In the genomic region with DNA sequence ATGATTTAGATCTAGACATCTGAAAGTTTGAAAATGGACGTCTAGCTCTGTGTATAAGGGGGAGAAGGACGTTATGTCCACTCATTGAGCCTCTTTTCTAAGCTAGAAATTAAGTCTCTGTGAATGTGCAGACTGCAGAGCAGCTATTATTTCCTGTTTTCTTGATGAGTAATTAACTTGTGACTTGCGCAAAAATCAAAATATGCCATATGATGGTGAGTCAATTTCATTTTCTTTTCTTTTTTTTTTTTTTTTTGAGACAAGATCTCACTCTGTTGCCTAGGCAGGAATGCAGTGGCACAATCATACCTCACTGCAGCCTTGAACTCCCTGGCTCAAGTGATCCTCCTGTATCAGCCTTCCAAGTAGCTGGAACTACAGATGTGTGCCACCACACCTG, we compare ENCODE assay signal across 12 cellular contexts. TPM values are rescaled to one million over a fixed set of nuclear protein-coding genes. Genes with fewer than 3 reads are reported as not detected.
DNase-seq lines count a peak whose midpoint lies in the region; ATAC-seq and TF ChIP-seq lines count a peak whose summit lies in the region.
"Had no signal": no experiment of that assay in that cellular context is flagged by ENCODE, and none has a peak within 500 bp of the region (broad histone marks: within the 10 kb centered on the region; RNA-seq: fewer than 3 reads in every experiment).

No MANE protein-coding gene starts in this region.

- peak; percentile 69 for DNase-seq in A172 (ENCODE audit: low spot score)
- peak; percentile 84 for DNase-seq in HS-5 (ENCODE audit: low read depth)
- DNase-seq in astrocyte of the cerebellum (ENCODE audit: low read depth) = peak; percentile 37
- DNase-seq in kidney tubule cell (ENCODE audit: low spot score) = peak; percentile 67
- no peak for DNase-seq in stimulated activated CD4-positive, alpha-beta T cell treated with anti-CD3 and anti-CD28 coated beads, Interleukin-4, amount 100 ng/mL, for 24 hours
- no peak for DNase-seq in occipital lobe (lab: John Stamatoyannopoulos, UW)
- no peak for DNase-seq in left ventricle myocardium superior
- no peak for DNase-seq in stimulated activated CD4-positive, alpha-beta T cell treated with anti-CD3 and anti-CD28 coated beads, Interleukin-1b, Interleukin-23, amount 100 ng/mL, for 48 hours
- DNase-seq: activated naive CD4-positive, alpha-beta T cell treated with anti-CD3 and anti-CD28 coated beads, Interleukin-2, amount 50 U/mL, for 16 hours; immature natural killer cell; NCI-H1417; stimulated activated CD4-positive, alpha-beta T cell treated with anti-CD3 and anti-CD28 coated beads, Interleukin-2, amount 100 ng/mL, for 24 hours had no signal

- no peak for ATAC-seq in left ventricle myocardium superior

- no peak overlapping the region for H3K4me3 ChIP-seq in astrocyte of the cerebellum (ENCODE audit: low read depth, low read length)

- no peak for TF ChIP-seq CTCF in astrocyte of the cerebellum (IDR thresholded peaks at IDR 0.05; ENCODE audit: low read depth, low read length, missing control alignments)

- in situ Hi-C loops in astrocyte of the cerebellum (cut with HindIII; ENCODE audit: low sequenced_read_pairs) = no loop called here

- intact Hi-C loops in left ventricle myocardium superior (cut with micrococcal nuclease) = no loop called here

RNA-seq across cellular contexts. Expression of gene LACTB, which starts 14.1 kb away (rescaled TPM):
- 20.4 and 26.5 TPM in 2 replicates for total RNA-seq in A172 (2014; rRNA removed; shearing (Covaris generic))
- total RNA-seq in occipital lobe = 20.0 TPM
- 26.0 TPM for total RNA-seq in left ventricle myocardium superior

RNA-seq across cellular contexts. Expression of gene RPS27L, which starts 21.5 kb away (rescaled TPM):
- 111 and 135 TPM in 2 replicates for total RNA-seq in A172 (2014; rRNA removed; shearing (Covaris generic))
- 20.0 TPM for total RNA-seq in occipital lobe
- 157 TPM for total RNA-seq in left ventricle myocardium superior

RNA-seq across cellular contexts. Expression of gene RAB8B, which starts 53.6 kb away (rescaled TPM):
- 18.2 and 20.5 TPM in 2 replicates for total RNA-seq in A172 (2014; rRNA removed; shearing (Covaris generic))
- total RNA-seq in occipital lobe (134 TPM), left ventricle myocardium superior (9.1 TPM)

Comparison
In these comparisons a context has a peak if more than half of its experiments do, and no peak if none do; other contexts are left out.
1. DNase-seq: peak in A172 (single experiment), HS-5 (single experiment), astrocyte of the cerebellum (single experiment) and kidney tubule cell (single experiment); none in stimulated activated CD4-positive, alpha-beta T cell treated with anti-CD3 and anti-CD28 coated beads, Interleukin-4, amount 100 ng/mL, for 24 hours (single experiment), occipital lobe (single experiment), left ventricle myocardium superior (single experiment) and stimulated activated CD4-positive, alpha-beta T cell treated with anti-CD3 and anti-CD28 coated beads, Interleukin-1b, Interleukin-23, amount 100 ng/mL, for 48 hours (single experiment).